Comparison of ENCODE assay signal across 2 cellular contexts in the genomic region with DNA sequence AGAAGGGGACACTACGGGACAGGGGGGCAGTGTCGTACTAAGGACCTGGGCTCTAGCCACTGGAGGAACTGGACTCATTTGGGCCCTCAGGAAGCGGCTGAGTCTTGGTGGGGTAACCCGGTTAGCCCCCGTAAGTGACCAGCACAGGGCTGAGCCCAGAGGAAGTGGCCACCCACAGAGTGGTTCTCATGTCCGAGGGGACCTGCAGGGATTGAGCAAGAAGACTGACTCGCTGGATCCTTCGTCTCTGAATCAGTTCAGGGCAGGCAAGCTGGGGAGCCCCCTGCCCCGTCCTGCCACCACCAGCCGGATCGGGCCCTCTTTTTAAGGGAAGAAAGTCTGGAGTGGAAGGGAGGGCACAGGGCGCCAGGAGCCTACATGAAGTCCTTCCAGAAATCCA.
TF ChIP-seq lines count a peak whose summit lies in the region.

No MANE protein-coding gene starts in this region.

TF ChIP-seq in endothelial cell of umbilical vein, 7 proteins besides CTCF, POLR2A, EP300 and RAD21:
- no peak for TF ChIP-seq GATA2 (IDR thresholded peaks at IDR 0.05; ENCODE audit: insufficient read depth, insufficient read length, low read depth, low read length)
- TF ChIP-seq, protein P1, sequence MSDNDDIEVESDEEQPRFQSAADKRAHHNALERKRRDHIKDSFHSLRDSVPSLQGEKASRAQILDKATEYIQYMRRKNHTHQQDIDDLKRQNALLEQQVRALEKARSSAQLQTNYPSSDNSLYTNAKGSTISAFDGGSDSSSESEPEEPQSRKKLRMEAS (IDR thresholded peaks at IDR 0.05; ENCODE audit: insufficient read depth, insufficient read length) = no peak
- TF ChIP-seq FOS (IDR thresholded peaks at IDR 0.05; ENCODE audit: borderline replicate concordance, insufficient read depth, low read length) = no peak
- TF ChIP-seq POLR2AphosphoS5 (IDR thresholded peaks at IDR 0.05; ENCODE audit: insufficient read depth, low read depth, low read length) = no peak
- TF ChIP-seq EZH2 (IDR thresholded peaks at IDR 0.05; ENCODE audit: borderline replicate concordance, low read depth, low read length, severe bottlenecking) = no peak
- TF ChIP-seq MYC (IDR thresholded peaks at IDR 0.05; ENCODE audit: low read depth, low read length) = no peak
- no peak for TF ChIP-seq JUN (IDR thresholded peaks at IDR 0.05; ENCODE audit: borderline replicate concordance, insufficient read depth, insufficient read length, low read depth)

TF ChIP-seq in HEK293T, 16 proteins besides CTCF, POLR2A, EP300 and RAD21:
- no peak for TF ChIP-seq SUZ12 (IDR thresholded peaks at IDR 0.05)
- TF ChIP-seq ELF4 (IDR thresholded peaks at IDR 0.05) = no peak
- no peak for TF ChIP-seq FOXA1 (IDR thresholded peaks at IDR 0.05)
- TF ChIP-seq BHLHE40 (IDR thresholded peaks at IDR 0.05; ENCODE audit: borderline replicate concordance) = no peak
- TF ChIP-seq TARDBP (IDR thresholded peaks at IDR 0.05) = no peak
- TF ChIP-seq CTBP1 (IDR thresholded peaks at IDR 0.05; ENCODE audit: borderline replicate concordance) = no peak
- TF ChIP-seq SP1 (IDR thresholded peaks at IDR 0.05) = no peak
- no peak for TF ChIP-seq L3MBTL2 (conservative IDR thresholded peaks at IDR 0.05)
- TF ChIP-seq, protein P2, sequence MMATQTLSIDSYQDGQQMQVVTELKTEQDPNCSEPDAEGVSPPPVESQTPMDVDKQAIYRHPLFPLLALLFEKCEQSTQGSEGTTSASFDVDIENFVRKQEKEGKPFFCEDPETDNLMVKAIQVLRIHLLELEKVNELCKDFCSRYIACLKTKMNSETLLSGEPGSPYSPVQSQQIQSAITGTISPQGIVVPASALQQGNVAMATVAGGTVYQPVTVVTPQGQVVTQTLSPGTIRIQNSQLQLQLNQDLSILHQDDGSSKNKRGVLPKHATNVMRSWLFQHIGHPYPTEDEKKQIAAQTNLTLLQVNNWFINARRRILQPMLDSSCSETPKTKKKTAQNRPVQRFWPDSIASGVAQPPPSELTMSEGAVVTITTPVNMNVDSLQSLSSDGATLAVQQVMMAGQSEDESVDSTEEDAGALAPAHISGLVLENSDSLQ (IDR thresholded peaks at IDR 0.05) = no peak
- TF ChIP-seq LEF1 (IDR thresholded peaks at IDR 0.05; ENCODE audit: borderline replicate concordance) = no peak
- TF ChIP-seq NFRKB (IDR thresholded peaks at IDR 0.05) = no peak
- no peak for TF ChIP-seq FOXM1 (IDR thresholded peaks at IDR 0.05; ENCODE audit: borderline replicate concordance)
- no peak for TF ChIP-seq FOXK2 (IDR thresholded peaks at IDR 0.05)
- TF ChIP-seq ZNF384 (IDR thresholded peaks at IDR 0.05) = no peak
- no peak for TF ChIP-seq ARNT (IDR thresholded peaks at IDR 0.05)
- TF ChIP-seq HDGF (IDR thresholded peaks at IDR 0.05; ENCODE audit: borderline replicate concordance) = no peak
TF ChIP-seq in HEK293T: peak in this region for 0.
